In the genomic region with DNA sequence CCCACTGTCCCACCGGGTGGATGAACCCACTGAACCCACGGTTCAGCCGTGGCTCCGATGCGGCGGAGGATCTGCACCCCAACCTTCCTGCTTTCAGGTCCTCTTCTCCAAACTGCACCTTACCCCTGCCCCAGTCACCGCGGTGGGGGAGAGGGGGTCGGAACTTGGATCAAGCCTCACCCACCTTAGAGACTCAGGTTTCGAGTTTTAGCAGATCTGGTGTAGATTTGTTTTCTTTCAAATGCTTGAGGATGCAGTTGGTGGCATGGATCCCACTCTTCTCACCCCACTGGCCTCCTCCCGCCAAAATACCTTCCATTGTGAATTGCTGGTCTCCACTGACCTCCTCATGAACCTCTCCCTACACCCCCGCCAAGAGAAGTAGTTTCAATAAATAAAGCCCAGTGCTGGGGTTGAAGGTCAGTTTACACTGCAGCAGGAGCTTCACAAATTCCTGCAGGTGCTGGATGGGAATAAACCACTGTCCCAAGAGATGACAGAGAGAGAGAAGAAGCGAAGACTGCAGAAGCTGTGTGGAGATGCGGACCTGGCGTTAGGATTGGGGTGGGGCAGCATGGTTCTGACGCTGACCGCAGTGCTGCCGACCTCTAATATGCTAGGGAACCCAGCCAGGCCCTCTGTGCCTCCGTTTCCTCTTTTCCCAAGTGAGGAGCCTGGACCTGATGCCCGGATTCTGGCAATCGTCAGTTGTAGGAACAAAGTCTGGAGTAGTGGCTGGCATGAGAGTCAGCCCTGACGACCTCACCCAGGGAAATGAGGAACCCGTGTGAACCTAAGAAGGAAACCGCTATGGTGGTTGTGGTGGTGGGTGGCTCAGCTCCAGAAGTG, we compare ENCODE assay signal across 1 cellular context.
TF ChIP-seq lines count a peak whose summit lies in the region.

No MANE protein-coding gene starts in this region.

TF ChIP-seq in HepG2, 621 proteins besides CTCF, POLR2A, EP300 and RAD21 (continued from another document and continues in another):
- TF ChIP-seq, protein P1, sequence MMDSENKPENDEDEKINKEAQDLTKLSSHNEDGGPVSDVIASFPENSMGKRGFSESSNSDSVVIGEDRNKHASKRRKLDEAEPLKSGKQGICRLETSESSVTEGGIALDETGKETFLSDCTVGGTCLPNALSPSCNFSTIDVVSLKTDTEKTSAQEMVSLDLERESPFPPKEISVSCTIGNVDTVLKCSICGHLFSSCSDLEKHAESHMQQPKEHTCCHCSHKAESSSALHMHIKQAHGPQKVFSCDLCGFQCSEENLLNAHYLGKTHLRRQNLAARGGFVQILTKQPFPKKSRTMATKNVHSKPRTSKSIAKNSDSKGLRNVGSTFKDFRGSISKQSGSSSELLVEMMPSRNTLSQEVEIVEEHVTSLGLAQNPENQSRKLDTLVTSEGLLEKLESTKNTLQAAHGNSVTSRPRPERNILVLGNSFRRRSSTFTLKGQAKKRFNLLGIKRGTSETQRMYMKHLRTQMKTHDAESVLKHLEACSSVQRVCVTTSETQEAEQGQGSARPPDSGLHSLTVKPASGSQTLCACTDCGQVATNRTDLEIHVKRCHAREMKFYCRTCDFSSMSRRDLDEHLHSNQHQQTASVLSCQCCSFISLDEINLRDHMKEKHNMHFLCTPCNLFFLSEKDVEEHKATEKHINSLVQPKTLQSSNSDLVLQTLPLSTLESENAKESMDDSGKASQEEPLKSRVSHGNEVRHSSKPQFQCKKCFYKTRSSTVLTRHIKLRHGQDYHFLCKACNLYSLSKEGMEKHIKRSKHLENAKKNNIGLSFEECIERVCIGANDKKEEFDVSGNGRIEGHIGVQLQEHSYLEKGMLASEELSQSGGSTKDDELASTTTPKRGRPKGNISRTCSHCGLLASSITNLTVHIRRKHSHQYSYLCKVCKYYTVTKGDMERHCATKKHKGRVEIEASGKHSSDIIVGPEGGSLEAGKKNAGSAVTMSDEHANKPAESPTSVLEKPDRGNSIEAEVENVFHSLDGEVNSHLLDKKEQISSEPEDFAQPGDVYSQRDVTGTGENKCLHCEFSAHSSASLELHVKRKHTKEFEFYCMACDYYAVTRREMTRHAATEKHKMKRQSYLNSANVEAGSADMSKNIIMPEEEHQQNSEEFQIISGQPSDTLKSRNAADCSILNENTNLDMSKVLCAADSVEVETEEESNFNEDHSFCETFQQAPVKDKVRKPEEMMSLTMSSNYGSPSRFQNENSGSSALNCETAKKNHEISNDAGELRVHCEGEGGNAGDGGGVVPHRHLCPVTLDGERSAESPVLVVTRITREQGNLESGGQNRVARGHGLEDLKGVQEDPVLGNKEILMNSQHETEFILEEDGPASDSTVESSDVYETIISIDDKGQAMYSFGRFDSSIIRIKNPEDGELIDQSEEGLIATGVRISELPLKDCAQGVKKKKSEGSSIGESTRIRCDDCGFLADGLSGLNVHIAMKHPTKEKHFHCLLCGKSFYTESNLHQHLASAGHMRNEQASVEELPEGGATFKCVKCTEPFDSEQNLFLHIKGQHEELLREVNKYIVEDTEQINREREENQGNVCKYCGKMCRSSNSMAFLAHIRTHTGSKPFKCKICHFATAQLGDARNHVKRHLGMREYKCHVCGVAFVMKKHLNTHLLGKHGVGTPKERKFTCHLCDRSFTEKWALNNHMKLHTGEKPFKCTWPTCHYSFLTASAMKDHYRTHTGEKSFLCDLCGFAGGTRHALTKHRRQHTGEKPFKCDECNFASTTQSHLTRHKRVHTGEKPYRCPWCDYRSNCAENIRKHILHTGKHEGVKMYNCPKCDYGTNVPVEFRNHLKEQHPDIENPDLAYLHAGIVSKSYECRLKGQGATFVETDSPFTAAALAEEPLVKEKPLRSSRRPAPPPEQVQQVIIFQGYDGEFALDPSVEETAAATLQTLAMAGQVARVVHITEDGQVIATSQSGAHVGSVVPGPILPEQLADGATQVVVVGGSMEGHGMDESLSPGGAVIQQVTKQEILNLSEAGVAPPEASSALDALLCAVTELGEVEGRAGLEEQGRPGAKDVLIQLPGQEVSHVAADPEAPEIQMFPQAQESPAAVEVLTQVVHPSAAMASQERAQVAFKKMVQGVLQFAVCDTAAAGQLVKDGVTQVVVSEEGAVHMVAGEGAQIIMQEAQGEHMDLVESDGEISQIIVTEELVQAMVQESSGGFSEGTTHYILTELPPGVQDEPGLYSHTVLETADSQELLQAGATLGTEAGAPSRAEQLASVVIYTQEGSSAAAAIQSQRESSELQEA (CRISPR knock-in tag; IDR thresholded peaks at IDR 0.05; ENCODE audit: not compliant biosample characterization): peak; percentile 60
- TF ChIP-seq KDM5A (IDR thresholded peaks at IDR 0.05; ENCODE audit: borderline replicate concordance, low read length): no peak
- no peak for TF ChIP-seq ELF4 (CRISPR knock-in tag; IDR thresholded peaks at IDR 0.05; ENCODE audit: borderline replicate concordance)
- TF ChIP-seq ZNF75D (CRISPR knock-in tag; IDR thresholded peaks at IDR 0.05; ENCODE audit: borderline replicate concordance): no peak
- no peak for TF ChIP-seq SRF (IDR thresholded peaks at IDR 0.05; ENCODE audit: low read depth, low read length)
- TF ChIP-seq, protein P2, sequence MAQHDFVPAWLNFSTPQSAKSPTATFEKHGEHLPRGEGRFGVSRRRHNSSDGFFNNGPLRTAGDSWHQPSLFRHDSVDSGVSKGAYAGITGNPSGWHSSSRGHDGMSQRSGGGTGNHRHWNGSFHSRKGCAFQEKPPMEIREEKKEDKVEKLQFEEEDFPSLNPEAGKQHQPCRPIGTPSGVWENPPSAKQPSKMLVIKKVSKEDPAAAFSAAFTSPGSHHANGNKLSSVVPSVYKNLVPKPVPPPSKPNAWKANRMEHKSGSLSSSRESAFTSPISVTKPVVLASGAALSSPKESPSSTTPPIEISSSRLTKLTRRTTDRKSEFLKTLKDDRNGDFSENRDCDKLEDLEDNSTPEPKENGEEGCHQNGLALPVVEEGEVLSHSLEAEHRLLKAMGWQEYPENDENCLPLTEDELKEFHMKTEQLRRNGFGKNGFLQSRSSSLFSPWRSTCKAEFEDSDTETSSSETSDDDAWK (CRISPR knock-in tag; IDR thresholded peaks at IDR 0.05): no peak
- no peak for TF ChIP-seq CC2D1A (CRISPR knock-in tag; IDR thresholded peaks at IDR 0.05)
- TF ChIP-seq RXRA (CRISPR knock-in tag; IDR thresholded peaks at IDR 0.05): peak; percentile 98
- TF ChIP-seq, protein P3, sequence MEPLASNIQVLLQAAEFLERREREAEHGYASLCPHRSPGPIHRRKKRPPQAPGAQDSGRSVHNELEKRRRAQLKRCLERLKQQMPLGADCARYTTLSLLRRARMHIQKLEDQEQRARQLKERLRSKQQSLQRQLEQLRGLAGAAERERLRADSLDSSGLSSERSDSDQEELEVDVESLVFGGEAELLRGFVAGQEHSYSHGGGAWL (CRISPR knock-in tag; IDR thresholded peaks at IDR 0.05): peak; percentile 20; the same call in 1 of the 2 replicates
- TF ChIP-seq, protein P4, sequence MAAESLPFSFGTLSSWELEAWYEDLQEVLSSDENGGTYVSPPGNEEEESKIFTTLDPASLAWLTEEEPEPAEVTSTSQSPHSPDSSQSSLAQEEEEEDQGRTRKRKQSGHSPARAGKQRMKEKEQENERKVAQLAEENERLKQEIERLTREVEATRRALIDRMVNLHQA (CRISPR knock-in tag; IDR thresholded peaks at IDR 0.05): no peak
- peak; percentile 44; the same call in 1 of the 2 replicates for TF ChIP-seq GATAD1 (CRISPR knock-in tag; IDR thresholded peaks at IDR 0.05)
- peak; percentile 40; the same call in 1 of the 2 replicates for TF ChIP-seq ZFP41 (CRISPR knock-in tag; IDR thresholded peaks at IDR 0.05; ENCODE audit: borderline replicate concordance)
- TF ChIP-seq YEATS2 (CRISPR knock-in tag; IDR thresholded peaks at IDR 0.05; ENCODE audit: borderline replicate concordance): no peak
- TF ChIP-seq KLF6 (CRISPR knock-in tag; IDR thresholded peaks at IDR 0.05): no peak
- peak; percentile 97 for TF ChIP-seq SALL1 (CRISPR knock-in tag; IDR thresholded peaks at IDR 0.05)
- peak; percentile 95 for TF ChIP-seq ZNF256 (CRISPR knock-in tag; conservative IDR thresholded peaks at IDR 0.05)
- TF ChIP-seq ZNF878 (CRISPR knock-in tag; IDR thresholded peaks at IDR 0.05): no peak
- TF ChIP-seq ZNF446 (CRISPR knock-in tag; IDR thresholded peaks at IDR 0.05): no peak
- TF ChIP-seq, protein P5, sequence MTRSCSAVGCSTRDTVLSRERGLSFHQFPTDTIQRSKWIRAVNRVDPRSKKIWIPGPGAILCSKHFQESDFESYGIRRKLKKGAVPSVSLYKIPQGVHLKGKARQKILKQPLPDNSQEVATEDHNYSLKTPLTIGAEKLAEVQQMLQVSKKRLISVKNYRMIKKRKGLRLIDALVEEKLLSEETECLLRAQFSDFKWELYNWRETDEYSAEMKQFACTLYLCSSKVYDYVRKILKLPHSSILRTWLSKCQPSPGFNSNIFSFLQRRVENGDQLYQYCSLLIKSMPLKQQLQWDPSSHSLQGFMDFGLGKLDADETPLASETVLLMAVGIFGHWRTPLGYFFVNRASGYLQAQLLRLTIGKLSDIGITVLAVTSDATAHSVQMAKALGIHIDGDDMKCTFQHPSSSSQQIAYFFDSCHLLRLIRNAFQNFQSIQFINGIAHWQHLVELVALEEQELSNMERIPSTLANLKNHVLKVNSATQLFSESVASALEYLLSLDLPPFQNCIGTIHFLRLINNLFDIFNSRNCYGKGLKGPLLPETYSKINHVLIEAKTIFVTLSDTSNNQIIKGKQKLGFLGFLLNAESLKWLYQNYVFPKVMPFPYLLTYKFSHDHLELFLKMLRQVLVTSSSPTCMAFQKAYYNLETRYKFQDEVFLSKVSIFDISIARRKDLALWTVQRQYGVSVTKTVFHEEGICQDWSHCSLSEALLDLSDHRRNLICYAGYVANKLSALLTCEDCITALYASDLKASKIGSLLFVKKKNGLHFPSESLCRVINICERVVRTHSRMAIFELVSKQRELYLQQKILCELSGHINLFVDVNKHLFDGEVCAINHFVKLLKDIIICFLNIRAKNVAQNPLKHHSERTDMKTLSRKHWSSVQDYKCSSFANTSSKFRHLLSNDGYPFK (CRISPR knock-in tag; IDR thresholded peaks at IDR 0.05; ENCODE audit: borderline replicate concordance): peak; percentile 37; the same call in 1 of the 2 replicates
- TF ChIP-seq RFX3 (CRISPR knock-in tag; IDR thresholded peaks at IDR 0.05): no peak
- TF ChIP-seq HNRNPLL (IDR thresholded peaks at IDR 0.05; ENCODE audit: low read depth, low read length, poor library complexity, severe bottlenecking): no peak
- no peak for TF ChIP-seq RFXANK (CRISPR knock-in tag; IDR thresholded peaks at IDR 0.05)
- peak; percentile 74 for TF ChIP-seq ASH2L (IDR thresholded peaks at IDR 0.05; ENCODE audit: insufficient read length, low read depth, low read length)
- TF ChIP-seq, protein P6, sequence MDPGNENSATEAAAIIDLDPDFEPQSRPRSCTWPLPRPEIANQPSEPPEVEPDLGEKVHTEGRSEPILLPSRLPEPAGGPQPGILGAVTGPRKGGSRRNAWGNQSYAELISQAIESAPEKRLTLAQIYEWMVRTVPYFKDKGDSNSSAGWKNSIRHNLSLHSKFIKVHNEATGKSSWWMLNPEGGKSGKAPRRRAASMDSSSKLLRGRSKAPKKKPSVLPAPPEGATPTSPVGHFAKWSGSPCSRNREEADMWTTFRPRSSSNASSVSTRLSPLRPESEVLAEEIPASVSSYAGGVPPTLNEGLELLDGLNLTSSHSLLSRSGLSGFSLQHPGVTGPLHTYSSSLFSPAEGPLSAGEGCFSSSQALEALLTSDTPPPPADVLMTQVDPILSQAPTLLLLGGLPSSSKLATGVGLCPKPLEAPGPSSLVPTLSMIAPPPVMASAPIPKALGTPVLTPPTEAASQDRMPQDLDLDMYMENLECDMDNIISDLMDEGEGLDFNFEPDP (CRISPR knock-in tag; conservative IDR thresholded peaks at IDR 0.05): no peak
- TF ChIP-seq RNF2 (conservative IDR thresholded peaks at IDR 0.05; ENCODE audit: low read depth): no peak
- 0 out of 2 replicates have a peak, but pooled peaks have one; percentile 86 for TF ChIP-seq BRCA1 (CRISPR knock-in tag; IDR thresholded peaks at IDR 0.05)
- peak; percentile 95 for TF ChIP-seq RCOR2 (CRISPR knock-in tag; IDR thresholded peaks at IDR 0.05)
- no peak for TF ChIP-seq ZFP36 (IDR thresholded peaks at IDR 0.05; ENCODE audit: borderline replicate concordance, low read depth, low read length, partially characterized antibody)
- TF ChIP-seq, protein P7, sequence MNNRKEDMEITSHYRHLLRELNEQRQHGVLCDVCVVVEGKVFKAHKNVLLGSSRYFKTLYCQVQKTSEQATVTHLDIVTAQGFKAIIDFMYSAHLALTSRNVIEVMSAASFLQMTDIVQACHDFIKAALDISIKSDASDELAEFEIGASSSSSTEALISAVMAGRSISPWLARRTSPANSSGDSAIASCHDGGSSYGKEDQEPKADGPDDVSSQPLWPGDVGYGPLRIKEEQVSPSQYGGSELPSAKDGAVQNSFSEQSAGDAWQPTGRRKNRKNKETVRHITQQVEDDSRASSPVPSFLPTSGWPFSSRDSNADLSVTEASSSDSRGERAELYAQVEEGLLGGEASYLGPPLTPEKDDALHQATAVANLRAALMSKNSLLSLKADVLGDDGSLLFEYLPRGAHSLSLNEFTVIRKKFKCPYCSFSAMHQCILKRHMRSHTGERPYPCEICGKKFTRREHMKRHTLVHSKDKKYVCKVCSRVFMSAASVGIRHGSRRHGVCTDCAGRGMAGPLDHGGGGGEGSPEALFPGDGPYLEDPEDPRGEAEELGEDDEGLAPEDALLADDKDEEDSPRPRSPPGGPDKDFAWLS (CRISPR knock-in tag; IDR thresholded peaks at IDR 0.05; ENCODE audit: borderline replicate concordance): no peak
